ENCODE assay signal across 15 cellular contexts in the genomic region with DNA sequence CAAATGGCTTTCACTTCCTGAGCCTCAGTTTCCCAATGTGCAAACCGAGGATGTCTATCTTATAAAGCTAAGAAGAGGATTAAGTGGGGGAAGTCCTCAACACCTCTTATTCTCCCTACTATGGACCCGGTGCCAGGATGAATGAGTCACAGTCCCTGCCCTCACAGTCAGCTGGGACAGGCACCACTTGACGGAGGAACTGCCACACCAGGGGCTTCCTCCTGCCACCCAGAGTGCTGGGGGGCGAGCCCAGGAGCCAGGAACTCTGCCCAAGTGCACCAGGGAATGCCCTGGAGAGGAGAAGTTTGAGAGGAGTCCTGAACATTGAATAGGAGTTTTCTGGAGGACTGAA. TPM values are rescaled to one million over a fixed set of nuclear protein-coding genes. Genes with fewer than 3 reads are reported as not detected.
DNase-seq lines count a peak whose midpoint lies in the region; ATAC-seq and TF ChIP-seq lines count a peak whose summit lies in the region.
"Not testable (repeated sequence)": the region's sequence is repeated elsewhere in the genome, so short reads cannot be mapped to it uniquely, and the experiment has no call there.
"Had no signal": no experiment of that assay in that cellular context is flagged by ENCODE, and none has a peak within 500 bp of the region (broad histone marks: within the 10 kb centered on the region; RNA-seq: fewer than 3 reads in every experiment).

No MANE protein-coding gene starts in this region.

- not testable (repeated sequence) for H3K27ac Mint-ChIP-seq in activated B cell treated with CpG ODN at 0.5 μM for 24 hours

- not testable (repeated sequence) for H3K36me3 Mint-ChIP-seq in activated B cell treated with CpG ODN at 0.5 μM for 24 hours (ENCODE audit: low read depth)

- POLR2A ChIA-PET in activated B cell treated with CpG ODN at 0.5 μM for 24 hours (lab: Charles Lee), result not testable (repeated sequence)

- not testable (repeated sequence) for H3K4me1 Mint-ChIP-seq in activated B cell treated with CpG ODN at 0.5 μM for 24 hours

- TF ChIP-seq CTCF in activated B cell treated with CpG ODN at 0.5 μM for 24 hours (IDR thresholded peaks at IDR 0.05), result not testable (repeated sequence)

- CTCF ChIA-PET in activated B cell treated with CpG ODN at 0.5 μM for 24 hours (lab: Charles Lee), result not testable (repeated sequence)

- H3K9me3 Mint-ChIP-seq in activated B cell treated with CpG ODN at 0.5 μM for 24 hours, result not testable (repeated sequence)

- ATAC-seq in GM18858 (IDR thresholded peaks at IDR 0.05; ENCODE audit: unreplicated experiment) (peak; percentile 14), GM19395 (IDR thresholded peaks at IDR 0.05; ENCODE audit: unreplicated experiment) (peak; percentile 29), GM21528 (IDR thresholded peaks at IDR 0.05; ENCODE audit: low FRiP score, unreplicated experiment) (peak; percentile 24), HG02759 (IDR thresholded peaks at IDR 0.05; ENCODE audit: unreplicated experiment) (peak; percentile 23), HG03045 (IDR thresholded peaks at IDR 0.05; ENCODE audit: unreplicated experiment) (peak; percentile 21), HG03432 (IDR thresholded peaks at IDR 0.05; ENCODE audit: unreplicated experiment) (peak; percentile 28), activated B cell treated with CpG ODN at 0.5 μM for 24 hours (ENCODE audit: low read depth) (peak; percentile 12)
- ATAC-seq in stimulated activated naive CD8-positive, alpha-beta T cell treated with anti-CD3 and anti-CD28 coated beads, Interleukin-15, Interleukin-2, amounts not matched to agents 100 U/mL and 50 U/mL, for 24 hours, result peak; percentile 10

- H3K27me3 Mint-ChIP-seq in activated B cell treated with CpG ODN at 0.5 μM for 24 hours, result not testable (repeated sequence)

- H3K4me3 Mint-ChIP-seq in activated B cell treated with CpG ODN at 0.5 μM for 24 hours, result not testable (repeated sequence)

- DNase-seq in activated B cell treated with CpG ODN at 0.5 μM for 24 hours; stimulated activated naive CD8-positive, alpha-beta T cell treated with anti-CD3 and anti-CD28 coated beads, Interleukin-15, Interleukin-2, amounts not matched to agents 100 U/mL and 50 U/mL, for 24 hours: not testable (repeated sequence)

- intact Hi-C loops in activated B cell treated with CpG ODN at 0.5 μM for 24 hours (cut with micrococcal nuclease), result not testable (repeated sequence)

RNA-seq across cellular contexts. Expression of gene RASA4, which starts 2.2 kb away (rescaled TPM):
- 57.6 and 62.3 TPM in 2 replicates for total RNA-seq in activated B cell treated with CpG ODN at 0.5 μM for 24 hours

RNA-seq across cellular contexts. Expression of gene UPK3BL1, which starts 28.3 kb away (rescaled TPM):
- 47.4 and 58.8 TPM in 2 replicates for total RNA-seq in activated B cell treated with CpG ODN at 0.5 μM for 24 hours

RNA-seq across cellular contexts. Expression of gene SPDYE2B, which starts 35.8 kb away (rescaled TPM):
- not detected in 2 replicates for total RNA-seq in activated B cell treated with CpG ODN at 0.5 μM for 24 hours
- total RNA-seq: left cardiac atrium; mesenteric fat pad; naive thymus-derived CD8-positive, alpha-beta T cell; OCI-LY7; osteoblast; spleen; stomach had no signal

RNA-seq across cellular contexts. Expression of gene POLR2J3, which starts 41.9 kb away (rescaled TPM):
- total RNA-seq in activated B cell treated with CpG ODN at 0.5 μM for 24 hours, result 110 and 123 TPM in 2 replicates

RNA-seq across cellular contexts. Expression of gene POLR2J2, which starts 57.1 kb away (rescaled TPM):
- total RNA-seq in activated B cell treated with CpG ODN at 0.5 μM for 24 hours, result 29.2 and 35.2 TPM in 2 replicates
